In genomic region chr5:140344683-140345423, GRCh38 we compare ENCODE assay signal across 8 cellular contexts. TPM values are rescaled to one million over a fixed set of nuclear protein-coding genes. Genes with fewer than 3 reads are reported as not detected.
DNase-seq lines count a peak whose midpoint lies in the region; ATAC-seq, FAIRE-seq and TF ChIP-seq lines count a peak whose summit lies in the region.

No MANE protein-coding gene starts in this region.

- peaks cover 5% of the 10 kb centered on the region for H3K27me3 Mint-ChIP-seq in IgD-negative memory B cell

- H3K36me3 ChIP-seq in K562 (ENCODE audit: control insufficient read depth, insufficient read depth, low read length) (no peaks in the 10 kb centered on the region), mesodermal cell (ENCODE audit: control insufficient read depth, insufficient read depth, low read length) (peaks cover 32% of the 10 kb centered on the region)

- no peak overlapping the region for H3K4me2 ChIP-seq in K562 (ENCODE audit: insufficient read depth, low read length)

- H2AFZ ChIP-seq in K562 (ENCODE audit: low read depth, low read length), result no peak overlapping the region

- H3K9ac ChIP-seq in K562 (ENCODE audit: insufficient read depth in 1 of 2, low read depth in 2 of 2, low read length in 2 of 2), result no peak overlapping the region

- WGBS in K562 (ENCODE audit: insufficient coverage, low coverage, missing lambda C conversion rate), result 23% methylated on average over 4 of the region's 4 CpGs
- WGBS in mesodermal cell (ENCODE audit: insufficient coverage in 2 of 2), 2 experiments, result 40 to 50% methylated on average over 2 of the region's 4 CpGs

- H3K27ac Mint-ChIP-seq in IgD-negative memory B cell, result peak overlapping the region in 1 of 3 donors; percentile 11

- intact Hi-C loops in K562 (cut with micrococcal nuclease), result no loop called here

- CTCF ChIA-PET in AG04449 (lab: Yijun Ruan, JAX) (interaction anchor here (0.5 to 24.4 kb wide), 24 partner anchors 8 to 272 kb away, joined by 3 to 1796 read pairs (median 6); partner anchors contain the start of genes PFDN1 and SLC4A9), K562 (lab: Yijun Ruan, JAX; ENCODE audit: low intra/inter-chr PET ratio) (no interaction called here)

- H3K4me1 ChIP-seq in K562 (replicated peaks in 1 of 2; ENCODE audit: control insufficient read depth in 2 of 2, insufficient read depth in 2 of 2, low read length in 2 of 2) (peaks cover 13 to 23% of the 10 kb centered on the region in 2 experiments; a peak in 4 of 5 replicates), mesodermal cell (ENCODE audit: control insufficient read depth, insufficient read depth, low read length, poor library complexity, severe bottlenecking) (peaks cover 26% of the 10 kb centered on the region)

- TF ChIP-seq RAD21 in K562 (CRISPR knock-in tag; conservative IDR thresholded peaks at IDR 0.05 in 1 of 2, IDR thresholded peaks at IDR 0.05 in 1 of 2), result no peak

- POLR2A ChIA-PET in AG04449 (lab: Yijun Ruan, JAX), result interaction anchor here (1.0 to 3.4 kb wide), 11 partner anchors 16 to 169 kb away, joined by 3 to 64 read pairs (median 9); partner anchors contain the start of gene CYSTM1
- POLR2A ChIA-PET in K562 (lab: Yijun Ruan, JAX), result interaction anchor here (0.6 to 2.8 kb wide), 7 partner anchors 8 to 366 kb away, joined by 3 to 19 read pairs (median 3); partner anchors contain the start of gene PFDN1

- peak overlapping the region in 3 of 4 donors; percentile 48 to 75 (median 61) for H3K4me3 Mint-ChIP-seq in IgD-negative memory B cell

- no peaks in the 10 kb centered on the region for H3K9me1 ChIP-seq in K562 (ENCODE audit: control insufficient read depth, insufficient read depth, low read length)

- ATAC-seq in K562 (no peak), GM21619 (IDR thresholded peaks at IDR 0.05; ENCODE audit: unreplicated experiment) (no peak), HG02763 (IDR thresholded peaks at IDR 0.05; ENCODE audit: unreplicated experiment) (no peak)

- FAIRE-seq in K562 (lab: Jason Lieb, UNC) (no peak), urothelium cell line (lab: Jason Lieb, UNC) (no peak)

- no peaks in the 10 kb centered on the region for H3K79me2 ChIP-seq in K562 (ENCODE audit: control insufficient read depth, insufficient read depth, low read length)

- H3K9me3 ChIP-seq in K562 (replicated peaks; ENCODE audit: control insufficient read depth, insufficient read depth, low read depth, low read length), result no peaks in the 10 kb centered on the region
- H3K9me3 ChIP-seq in mesodermal cell (ENCODE audit: control insufficient read depth, low read length), result no peaks in the 10 kb centered on the region

- in situ Hi-C loops in K562 (cut with MboI), result no loop called here

- DNase-seq in AG04449 (ENCODE audit: low read depth, low spot score) (no peak), K562 (ENCODE audit: extremely low read depth in 1 of 4, low spot score in 3 of 4) (peak; percentile 60 to 76 (median 69)), urothelium cell line (ENCODE audit: low spot score) (peak; percentile 78), activated gamma-delta T cell treated with Interleukin-2 at 50 U/mL for 16 hours (no peak)

- TF ChIP-seq EP300 in K562 (IDR thresholded peaks at IDR 0.05; ENCODE audit: low read length), result no peak

- TF ChIP-seq POLR2A in K562 (conservative IDR thresholded peaks at IDR 0.05), result no peak

- H3K4me1 Mint-ChIP-seq in IgD-negative memory B cell, result peaks cover 30 to 48% (median 47%) of the 10 kb centered on the region in 3 donors

- no peak overlapping the region for H3K27ac ChIP-seq in K562 (ENCODE audit: extremely low read depth, low read depth, low read length)
- no peak overlapping the region for H3K27ac ChIP-seq in mesodermal cell (ENCODE audit: low read depth, low read length, severe bottlenecking)

- H3K4me3 ChIP-seq in AG04449 (ENCODE audit: low read depth, low read length), result peak overlapping the region; percentile 79
- no peak overlapping the region for H3K4me3 ChIP-seq in K562
- peak overlapping the region; percentile 65 for H3K4me3 ChIP-seq in mesodermal cell (ENCODE audit: extremely low read depth, insufficient read depth, low read length, poor library complexity, severe bottlenecking)

- no peaks in the 10 kb centered on the region for H3K9me3 Mint-ChIP-seq in IgD-negative memory B cell

- no peaks in the 10 kb centered on the region for H3K27me3 ChIP-seq in K562 (ENCODE audit: control insufficient read depth in 2 of 2, insufficient read depth in 2 of 2, low read length in 2 of 2)

- no peak for TF ChIP-seq CTCF in AG04449 (IDR thresholded peaks at IDR 0.05; ENCODE audit: insufficient read depth, low read length, missing control alignments)
- TF ChIP-seq CTCF in K562 (IDR thresholded peaks at IDR 0.05 in 2 of 3, conservative IDR thresholded peaks at IDR 0.05 in 1 of 3; ENCODE audit: insufficient read depth in 2 of 3, low read depth in 1 of 3, low read length in 3 of 3), result no peak

- no peaks in the 10 kb centered on the region for H4K20me1 ChIP-seq in K562 (replicated peaks; ENCODE audit: control insufficient read depth, insufficient read depth, low read length)

- H3K36me3 Mint-ChIP-seq in IgD-negative memory B cell, result no peaks in the 10 kb centered on the region

- BruUV-seq in K562 (replicated peaks; lab: Mats Ljungman, UMichigan), result no TSS peak

RNA-seq across cellular contexts. Expression of gene HBEGF, which starts 1.6 kb away (rescaled TPM):
- polyA plus RNA-seq in IgD-negative memory B cell (0.83 TPM), K562 (2011; rRNA removed) (0.45 and 0.60 TPM in 2 replicates), K562 (2014; fragmentation: Illumina TruSeq; extraction: Trizol) (0.79 and 1.1 TPM in 2 replicates), K562 (2014; fragmentation: Nextera tagmentation; extraction: Ambion mirVana) (under 1 TPM; 0.11 to 0.29 TPM), K562 (2014; rRNA removed) (0.62 and 0.78 TPM in 2 replicates)
- 1.1 and 4.5 TPM in 2 replicates for total RNA-seq in K562 (2011; cell fraction: chromatin; rRNA removed; ENCODE audit: low replicate concordance)
- 1.7 and 2.3 TPM in 2 replicates for total RNA-seq in K562 (2011; cell fraction: nucleolus; rRNA removed)
- total RNA-seq in K562 (2011; cell fraction: nucleoplasm; rRNA removed), result 2.2 and 3.7 TPM in 2 replicates
- total RNA-seq in K562 (2014; rRNA removed) (0.36 and 1.4 TPM in 2 replicates), K562 (2014; rRNA removed; fragmentation: Illumina TruSeq; extraction: Trizol) (0.47 and 0.77 TPM in 2 replicates), K562 (2015; rRNA removed; fragmentation: Illumina TruSeq; extraction: Trizol) (0.65 and 0.75 TPM in 2 replicates), K562 (2021) (0.65 and 0.98 TPM in 2 replicates)
- polyA plus RNA-seq in K562 (2011; cell fraction: cytosol; rRNA removed), result 0.19 and 0.27 TPM in 2 replicates
- polyA plus RNA-seq in K562 (2011; cell fraction: nucleus; rRNA removed), result 0.25 and 0.78 TPM in 2 replicates
- 0.47 and 0.69 TPM in 2 replicates for polyA plus RNA-seq in K562 (2012)
- 0.18 and 0.28 TPM in 2 replicates for polyA minus RNA-seq in K562 (2011; rRNA and poly(A)+ RNA removed)
- 0.38 TPM in 1 of 2 replicates, not detected in the other for polyA minus RNA-seq in K562 (2011; cell fraction: cytosol; rRNA and poly(A)+ RNA removed)
- polyA minus RNA-seq in K562 (2011; cell fraction: nucleus; rRNA and poly(A)+ RNA removed), result 0.11 and 0.67 TPM in 2 replicates
- 17.1 TPM for polyA plus RNA-seq in mesodermal cell (2013, experiment 1 of 2)
- polyA plus RNA-seq in mesodermal cell (2013, experiment 2 of 2), result 13.9 TPM

RNA-seq across cellular contexts. Expression of gene SLC4A9, which starts 15.1 kb away (rescaled TPM):
- not detected for polyA plus RNA-seq in IgD-negative memory B cell
- total RNA-seq in K562 (2011; cell fraction: chromatin; rRNA removed; ENCODE audit: low replicate concordance), result 0.53 TPM in 1 of 2 replicates, not detected in the other
- 0.17 and 0.39 TPM in 2 replicates for total RNA-seq in K562 (2011; cell fraction: nucleolus; rRNA removed)
- 0.23 TPM in 1 of 2 replicates, not detected in the other for total RNA-seq in K562 (2011; cell fraction: nucleoplasm; rRNA removed)
- total RNA-seq in K562 (2014; rRNA removed), result 0.05 TPM in 1 of 2 replicates, not detected in the other
- not detected in 2 replicates for total RNA-seq in K562 (2014; rRNA removed; fragmentation: Illumina TruSeq; extraction: Trizol)
- total RNA-seq in K562 (2015; rRNA removed; fragmentation: Illumina TruSeq; extraction: Trizol), result not detected in 2 replicates
- not detected in 2 replicates for total RNA-seq in K562 (2021)
- 0.13 TPM in 1 of 2 replicates, not detected in the other for polyA plus RNA-seq in K562 (2011; rRNA removed)
- polyA plus RNA-seq in K562 (2011; cell fraction: cytosol; rRNA removed), result 0.03 TPM in 1 of 2 replicates, not detected in the other
- 0.17 and 0.20 TPM in 2 replicates for polyA plus RNA-seq in K562 (2011; cell fraction: nucleus; rRNA removed)
- 0.03 TPM in 1 of 2 replicates, not detected in the other for polyA plus RNA-seq in K562 (2012)
- not detected in 2 replicates for polyA plus RNA-seq in K562 (2014; fragmentation: Illumina TruSeq; extraction: Trizol)
- polyA plus RNA-seq in K562 (2014; fragmentation: Nextera tagmentation; extraction: Ambion mirVana), result not detected
- polyA plus RNA-seq in K562 (2014; rRNA removed), result not detected in 2 replicates
- polyA minus RNA-seq in K562 (2011; rRNA and poly(A)+ RNA removed), result not detected in 2 replicates
- polyA minus RNA-seq in K562 (2011; cell fraction: cytosol; rRNA and poly(A)+ RNA removed), result not detected in 2 replicates
- 0.11 and 0.13 TPM in 2 replicates for polyA minus RNA-seq in K562 (2011; cell fraction: nucleus; rRNA and poly(A)+ RNA removed)
- not detected for polyA plus RNA-seq in mesodermal cell (2013, experiment 1 of 2)
- not detected for polyA plus RNA-seq in mesodermal cell (2013, experiment 2 of 2)

RNA-seq across cellular contexts. Expression of gene PFDN1, which starts 42.0 kb away (rescaled TPM):
- polyA plus RNA-seq in IgD-negative memory B cell, result 122 TPM
- 29.2 and 32.1 TPM in 2 replicates for total RNA-seq in K562 (2011; cell fraction: chromatin; rRNA removed; ENCODE audit: low replicate concordance)
- total RNA-seq in K562 (2011; cell fraction: nucleolus; rRNA removed), result 15.8 and 17.2 TPM in 2 replicates
- 16.6 and 29.8 TPM in 2 replicates for total RNA-seq in K562 (2011; cell fraction: nucleoplasm; rRNA removed)
- 45.5 and 51.1 TPM in 2 replicates for total RNA-seq in K562 (2014; rRNA removed)
- 75.7 and 88.5 TPM in 2 replicates for total RNA-seq in K562 (2014; rRNA removed; fragmentation: Illumina TruSeq; extraction: Trizol)
- 71.1 and 79.5 TPM in 2 replicates for total RNA-seq in K562 (2015; rRNA removed; fragmentation: Illumina TruSeq; extraction: Trizol)
- total RNA-seq in K562 (2021), result 49.3 and 50.3 TPM in 2 replicates
- 78.0 and 78.2 TPM in 2 replicates for polyA plus RNA-seq in K562 (2011; rRNA removed)
- 89.8 and 92.6 TPM in 2 replicates for polyA plus RNA-seq in K562 (2011; cell fraction: cytosol; rRNA removed)
- 28.5 and 34.0 TPM in 2 replicates for polyA plus RNA-seq in K562 (2011; cell fraction: nucleus; rRNA removed)
- polyA plus RNA-seq in K562 (2012), result 55.2 and 148 TPM in 2 replicates
- 99.3 and 119 TPM in 2 replicates for polyA plus RNA-seq in K562 (2014; fragmentation: Illumina TruSeq; extraction: Trizol)
- polyA plus RNA-seq in K562 (2014; fragmentation: Nextera tagmentation; extraction: Ambion mirVana), result 100 to 1,000 TPM; 152 to 215 TPM
- 70.9 and 72.6 TPM in 2 replicates for polyA plus RNA-seq in K562 (2014; rRNA removed)
- 81.1 and 111 TPM in 2 replicates for polyA minus RNA-seq in K562 (2011; rRNA and poly(A)+ RNA removed)
- 29.9 and 39.3 TPM in 2 replicates for polyA minus RNA-seq in K562 (2011; cell fraction: cytosol; rRNA and poly(A)+ RNA removed)
- 7.5 and 14.9 TPM in 2 replicates for polyA minus RNA-seq in K562 (2011; cell fraction: nucleus; rRNA and poly(A)+ RNA removed)
- polyA plus RNA-seq in mesodermal cell (2013, experiment 1 of 2), result 116 TPM
- polyA plus RNA-seq in mesodermal cell (2013, experiment 2 of 2), result 109 TPM

RNA-seq across cellular contexts. Expression of gene ANKHD1, which starts 56.8 kb away (rescaled TPM):
- polyA plus RNA-seq in IgD-negative memory B cell (69.7 TPM), K562 (2011; rRNA removed) (138 and 144 TPM in 2 replicates), K562 (2014; fragmentation: Illumina TruSeq; extraction: Trizol) (93.0 and 101 TPM in 2 replicates), K562 (2014; fragmentation: Nextera tagmentation; extraction: Ambion mirVana) (10 to 100 TPM; 38.9 to 39.0 TPM), K562 (2014; rRNA removed) (93.6 and 96.7 TPM in 2 replicates)
- 294 and 721 TPM in 2 replicates for total RNA-seq in K562 (2011; cell fraction: chromatin; rRNA removed; ENCODE audit: low replicate concordance)
- 87.1 and 125 TPM in 2 replicates for total RNA-seq in K562 (2011; cell fraction: nucleolus; rRNA removed)
- 258 and 400 TPM in 2 replicates for total RNA-seq in K562 (2011; cell fraction: nucleoplasm; rRNA removed)
- total RNA-seq in K562 (2014; rRNA removed) (68.1 and 75.8 TPM in 2 replicates), K562 (2014; rRNA removed; fragmentation: Illumina TruSeq; extraction: Trizol) (63.0 and 72.8 TPM in 2 replicates), K562 (2015; rRNA removed; fragmentation: Illumina TruSeq; extraction: Trizol) (73.7 and 78.7 TPM in 2 replicates), K562 (2021) (98.7 and 110 TPM in 2 replicates)
- 62.7 and 95.2 TPM in 2 replicates for polyA plus RNA-seq in K562 (2011; cell fraction: cytosol; rRNA removed)
- 202 and 212 TPM in 2 replicates for polyA plus RNA-seq in K562 (2011; cell fraction: nucleus; rRNA removed)
- polyA plus RNA-seq in K562 (2012), result 68.5 and 82.4 TPM in 2 replicates
- polyA minus RNA-seq in K562 (2011; rRNA and poly(A)+ RNA removed), result 219 and 272 TPM in 2 replicates
- 70.9 and 81.8 TPM in 2 replicates for polyA minus RNA-seq in K562 (2011; cell fraction: cytosol; rRNA and poly(A)+ RNA removed)
- 78.9 and 124 TPM in 2 replicates for polyA minus RNA-seq in K562 (2011; cell fraction: nucleus; rRNA and poly(A)+ RNA removed)
- polyA plus RNA-seq in mesodermal cell (2013, experiment 1 of 2), result 59.6 TPM
- 46.6 TPM for polyA plus RNA-seq in mesodermal cell (2013, experiment 2 of 2)

Comparison
In these comparisons a context has a peak if more than half of its experiments do, and no peak if none do; other contexts are left out.
1. DNase-seq: peak in K562 (4 of 4) and urothelium cell line (single experiment); none in AG04449 (single experiment) and activated gamma-delta T cell treated with Interleukin-2 at 50 U/mL for 16 hours (single experiment).